Comparison of ENCODE assay signal across 9 cellular contexts in the genomic region with DNA sequence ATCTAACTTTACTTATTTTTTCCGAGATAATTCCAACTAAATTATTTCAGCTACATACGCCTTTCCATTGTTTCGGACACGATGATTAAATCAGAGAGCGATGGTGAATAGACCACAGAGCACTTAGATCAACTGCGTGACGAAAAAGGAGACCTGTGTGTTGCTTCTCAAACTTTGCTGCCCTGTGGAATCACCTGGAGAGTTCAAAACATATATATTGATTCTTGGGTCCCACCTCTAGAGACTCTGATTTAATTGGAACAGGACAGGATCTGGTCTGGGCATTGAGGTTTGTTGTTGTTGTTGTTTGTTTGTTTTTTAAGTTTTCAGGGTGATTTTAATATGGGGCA. TPM values are rescaled to one million over a fixed set of nuclear protein-coding genes. Genes with fewer than 3 reads are reported as not detected.
DNase-seq lines count a peak whose midpoint lies in the region; ATAC-seq and TF ChIP-seq lines count a peak whose summit lies in the region.
"Had no signal": no experiment of that assay in that cellular context is flagged by ENCODE, and none has a peak within 500 bp of the region (broad histone marks: within the 10 kb centered on the region; RNA-seq: fewer than 3 reads in every experiment).

No MANE protein-coding gene starts in this region.

- peaks cover 10% of the 10 kb centered on the region for H3K4me1 Mint-ChIP-seq in CD8-positive, alpha-beta T cell (ENCODE audit: low read depth)
- peaks cover 10% of the 10 kb centered on the region for H3K4me1 Mint-ChIP-seq in activated CD8-positive, alpha-beta T cell treated with anti-CD3 and anti-CD28 coated beads, Interleukin-2, amount 10 ng/mL, durations not matched to agents 7 days and 5 days (ENCODE audit: low read depth)

- TF ChIP-seq CTCF in CD8-positive, alpha-beta T cell (IDR thresholded peaks at IDR 0.05) = no peak

- H3K27ac Mint-ChIP-seq in CD8-positive, alpha-beta T cell = no peak overlapping the region
- no peak overlapping the region for H3K27ac Mint-ChIP-seq in activated CD8-positive, alpha-beta T cell treated with anti-CD3 and anti-CD28 coated beads, Interleukin-2, amount 10 ng/mL, durations not matched to agents 7 days and 5 days

- no peak for ATAC-seq in CD8-positive, alpha-beta T cell
- ATAC-seq in HG02870 (IDR thresholded peaks at IDR 0.05; ENCODE audit: unreplicated experiment) (peak; percentile 2), HG03521 (IDR thresholded peaks at IDR 0.05; ENCODE audit: unreplicated experiment) (no peak)
- peak; percentile 15 for ATAC-seq in activated CD8-positive, alpha-beta T cell treated with anti-CD3 and anti-CD28 coated beads, Interleukin-2, amount 10 ng/mL, durations not matched to agents 7 days and 5 days

- H3K36me3 ChIP-seq in CD8-positive, alpha-beta T cell (ENCODE audit: insufficient read depth, low read length) = no peaks in the 10 kb centered on the region
- no peaks in the 10 kb centered on the region for H3K36me3 ChIP-seq in mucosa of rectum (ENCODE audit: control insufficient read depth in 2 of 2, insufficient read depth in 2 of 2, low read length in 2 of 2)
- H3K36me3 ChIP-seq: right atrium auricular region had no signal

- no peak overlapping the region for H3K27ac ChIP-seq in CD8-positive, alpha-beta T cell (ENCODE audit: low read depth, low read length)
- no peak overlapping the region for H3K27ac ChIP-seq in mucosa of rectum (ENCODE audit: low read depth in 2 of 2, low read length in 2 of 2)

- POLR2A ChIA-PET in CD8-positive, alpha-beta T cell (lab: Charles Lee) = no interaction called here
- POLR2A ChIA-PET in activated CD8-positive, alpha-beta T cell treated with anti-CD3 and anti-CD28 coated beads, Interleukin-2, amount 10 ng/mL, durations not matched to agents 7 days and 5 days (lab: Charles Lee) = no interaction called here

- no peaks in the 10 kb centered on the region for H3K9me3 ChIP-seq in CD8-positive, alpha-beta T cell (ENCODE audit: low read length)
- no peaks in the 10 kb centered on the region for H3K9me3 ChIP-seq in mucosa of rectum (ENCODE audit: control insufficient read depth in 2 of 2, low read length in 2 of 2)
- H3K9me3 ChIP-seq: right atrium auricular region had no signal

- H3K27me3 Mint-ChIP-seq in CD8-positive, alpha-beta T cell (ENCODE audit: low read depth) = peaks cover 44% of the 10 kb centered on the region
- H3K27me3 Mint-ChIP-seq in activated CD8-positive, alpha-beta T cell treated with anti-CD3 and anti-CD28 coated beads, Interleukin-2, amount 10 ng/mL, durations not matched to agents 7 days and 5 days (ENCODE audit: low read depth) = peaks cover 35% of the 10 kb centered on the region

- peak overlapping the region in 1 of 2 donors; percentile 41 for H3K9ac ChIP-seq in mucosa of rectum (ENCODE audit: low read depth in 1 of 2, low read length in 2 of 2)

- no peaks in the 10 kb centered on the region for H3K9me3 Mint-ChIP-seq in CD8-positive, alpha-beta T cell
- no peaks in the 10 kb centered on the region for H3K9me3 Mint-ChIP-seq in activated CD8-positive, alpha-beta T cell treated with anti-CD3 and anti-CD28 coated beads, Interleukin-2, amount 10 ng/mL, durations not matched to agents 7 days and 5 days (ENCODE audit: insufficient read depth)

- peak overlapping the region; percentile 80 for H3K4me3 Mint-ChIP-seq in CD8-positive, alpha-beta T cell
- peak overlapping the region; percentile 66 for H3K4me3 Mint-ChIP-seq in activated CD8-positive, alpha-beta T cell treated with anti-CD3 and anti-CD28 coated beads, Interleukin-2, amount 10 ng/mL, durations not matched to agents 7 days and 5 days

- intact Hi-C loops in CD8-positive, alpha-beta T cell (cut with DNase I, micrococcal nuclease) = no loop called here

- H3K36me3 Mint-ChIP-seq in CD8-positive, alpha-beta T cell = no peaks in the 10 kb centered on the region
- H3K36me3 Mint-ChIP-seq in activated CD8-positive, alpha-beta T cell treated with anti-CD3 and anti-CD28 coated beads, Interleukin-2, amount 10 ng/mL, durations not matched to agents 7 days and 5 days (ENCODE audit: low read depth) = no peaks in the 10 kb centered on the region

- CTCF ChIA-PET in CD8-positive, alpha-beta T cell (lab: Charles Lee) = interaction anchor here (0.9 to 1.7 kb wide), 5 partner anchors 9 to 212 kb away, joined by 3 to 8 read pairs (median 3); no protein-coding TSS in a partner anchor
- CTCF ChIA-PET in activated CD8-positive, alpha-beta T cell treated with anti-CD3 and anti-CD28 coated beads, Interleukin-2, amount 10 ng/mL, durations not matched to agents 7 days and 5 days (lab: Charles Lee) = interaction anchor here (0.7 to 10.0 kb wide), 4 partner anchors 67 to 217 kb away, joined by 3 to 79 read pairs (median 3); no protein-coding TSS in a partner anchor

- H3K4me3 ChIP-seq in CD8-positive, alpha-beta T cell (ENCODE audit: low read depth, low read length) = no peak overlapping the region
- peak overlapping the region; percentile 81 to 86 for H3K4me3 ChIP-seq in mucosa of rectum (ENCODE audit: low read length in 2 of 2)

- H3K27me3 ChIP-seq in CD8-positive, alpha-beta T cell (ENCODE audit: insufficient read depth, low read length) = peaks cover 7% of the 10 kb centered on the region
- H3K27me3 ChIP-seq in mucosa of rectum (ENCODE audit: control insufficient read depth in 2 of 2, insufficient read depth in 2 of 2, low read length in 2 of 2) = peaks cover 0 to 2% of the 10 kb centered on the region in 2 donors
- H3K27me3 ChIP-seq: right atrium auricular region had no signal

- peaks cover 6% of the 10 kb centered on the region for H3K4me1 ChIP-seq in CD8-positive, alpha-beta T cell (ENCODE audit: insufficient read depth, low read length)
- H3K4me1 ChIP-seq in mucosa of rectum (ENCODE audit: control insufficient read depth in 2 of 2, insufficient read depth in 2 of 2, low read length in 2 of 2) = peaks cover 0 to 12% of the 10 kb centered on the region in 2 donors

- no peak for DNase-seq in CD8-positive, alpha-beta T cell
- no peak for DNase-seq in activated CD8-positive, alpha-beta T cell treated with anti-CD3 and anti-CD28 coated beads, Interleukin-2, amount 10 ng/mL, durations not matched to agents 7 days and 5 days
- DNase-seq in putamen (ENCODE audit: low spot score) = no peak
- DNase-seq in D341Med (ENCODE audit: low spot score) = no peak
- DNase-seq in HUDEP-2 (lab: John Stamatoyannopoulos, UW; ENCODE audit: unreplicated experiment in 76 of 76) = no peak

RNA-seq across cellular contexts. Expression of a gene that starts 0.4 kb away (rescaled TPM):
- total RNA-seq in CD8-positive, alpha-beta T cell = under 1 TPM; 0.42 to 0.52 TPM
- total RNA-seq in activated CD8-positive, alpha-beta T cell treated with anti-CD3 and anti-CD28 coated beads, Interleukin-2, amount 10 ng/mL, durations not matched to agents 7 days and 5 days = under 1 TPM; 0.16 to 0.23 TPM

Comparison
In these comparisons a context has a peak if more than half of its experiments do, and no peak if none do; other contexts are left out.
1. ATAC-seq: peak in HG02870 (single experiment) and activated CD8-positive, alpha-beta T cell treated with anti-CD3 and anti-CD28 coated beads, Interleukin-2, amount 10 ng/mL, durations not matched to agents 7 days and 5 days (single experiment); none in CD8-positive, alpha-beta T cell (single experiment) and HG03521 (single experiment).